8 cellular contexts compared by ENCODE assay signal in the genomic region with DNA sequence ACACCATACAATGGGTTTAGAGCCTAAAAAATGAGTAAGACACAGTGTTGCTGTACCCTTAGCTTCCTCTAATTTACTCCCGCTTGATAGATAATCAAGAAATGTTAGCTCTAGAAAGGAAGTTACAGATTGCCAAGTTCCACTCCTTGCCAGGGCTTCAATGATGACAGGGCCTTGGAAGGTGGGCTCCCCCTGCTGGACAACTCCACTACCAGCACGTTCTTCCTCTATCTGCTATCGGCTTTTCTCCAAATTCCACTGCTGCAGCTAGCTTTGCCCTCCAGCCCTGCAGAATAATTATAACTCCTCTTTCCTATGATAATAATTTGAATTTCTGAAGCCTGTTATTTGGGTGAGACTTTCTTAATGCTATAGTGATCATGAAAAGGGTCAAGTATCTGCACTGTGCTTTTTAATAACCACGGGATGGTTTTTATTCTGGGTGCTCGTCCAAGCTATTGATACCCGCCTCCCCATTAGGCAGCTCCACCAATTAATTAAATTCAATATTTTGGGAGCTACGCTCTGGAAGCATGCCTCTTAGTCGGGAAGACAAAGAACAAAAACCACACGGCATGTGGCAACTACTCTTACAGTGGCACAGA. TPM values are rescaled to one million over a fixed set of nuclear protein-coding genes. Genes with fewer than 3 reads are reported as not detected.
DNase-seq lines count a peak whose midpoint lies in the region; ATAC-seq, FAIRE-seq and TF ChIP-seq lines count a peak whose summit lies in the region.

No MANE protein-coding gene starts in this region.

- no peaks in the 10 kb centered on the region for H3K4me1 Mint-ChIP-seq in activated CD4-positive, alpha-beta memory T cell treated with anti-CD3 and anti-CD28 coated beads, Interleukin-2, amount 10 ng/mL, durations not matched to agents 7 days and 5 days

- FAIRE-seq in A549 (lab: Jason Lieb, UNC) = no peak
- FAIRE-seq in H1 (lab: Jason Lieb, UNC) = peak; percentile 82

- H3K23me2 ChIP-seq in H1 (ENCODE audit: low read depth, low read length) = peaks cover 6% of the 10 kb centered on the region; the same call in 1 of the 2 replicates

- TF ChIP-seq POLR2A in A549 (IDR thresholded peaks at IDR 0.05; ENCODE audit: low read length) (no peak), H1 (IDR thresholded peaks at IDR 0.05; ENCODE audit: control extremely low read depth in 1 of 2, low read depth in 2 of 2, low read length in 2 of 2) (no peak)

- H2BK120ac ChIP-seq in H1 (replicated peaks; ENCODE audit: low read depth, low read length) = no peak overlapping the region

- no peak overlapping the region for H3K4me3 ChIP-seq in A549
- H3K4me3 ChIP-seq in H1 (ENCODE audit: extremely low read depth in 1 of 4, insufficient read depth in 2 of 4, low read depth in 3 of 4, low read length in 4 of 4) = no peak overlapping the region

- 0 out of 2 replicates have a peak overlapping the region, but pooled peaks have one; percentile 78 for H3K18ac ChIP-seq in H1 (ENCODE audit: extremely low read depth, low read length)

- H2BK5ac ChIP-seq in H1 (ENCODE audit: low read depth, low read length) = no peak overlapping the region

- CTCF ChIA-PET in A549 (lab: Yijun Ruan, JAX) = interaction anchor here (0.6 to 2.9 kb wide), 15 partner anchors 8 to 1473 kb away, joined by 3 to 28 read pairs (median 4); a partner anchor contains a TSS
- CTCF ChIA-PET in activated CD4-positive, alpha-beta memory T cell treated with anti-CD3 and anti-CD28 coated beads, Interleukin-2, amount 10 ng/mL, durations not matched to agents 7 days and 5 days (lab: Charles Lee) = interaction anchor here (1.1 to 1.4 kb wide), 2 partner anchors 10 to 31 kb away, joined by 8 to 10 read pairs; a partner anchor contains a TSS
- CTCF ChIA-PET in H1 (lab: Charles Lee; ENCODE audit: partially characterized antibody) = interaction anchor here (0.6 to 10.1 kb wide), 39 partner anchors 8 to 699 kb away, joined by 3 to 131 read pairs (median 4); a partner anchor contains a TSS

- no peak overlapping the region for H2AK5ac ChIP-seq in H1 (ENCODE audit: low read depth, low read length)

- POLR2A ChIA-PET in A549 (lab: Yijun Ruan, JAX) (no interaction called here), H1 (lab: Charles Lee; ENCODE audit: partially characterized antibody) (interaction anchor here (1.2 to 4.0 kb wide), 5 partner anchors 9 to 25 kb away, joined by 4 to 36 read pairs (median 9); a partner anchor contains a TSS)
- POLR2A ChIA-PET in activated CD4-positive, alpha-beta memory T cell treated with anti-CD3 and anti-CD28 coated beads, Interleukin-2, amount 10 ng/mL, durations not matched to agents 7 days and 5 days (lab: Charles Lee) = no interaction called here

- peaks cover 12% of the 10 kb centered on the region for H3K79me1 ChIP-seq in H1 (ENCODE audit: low read depth, low read length)

- H3K36me3 ChIP-seq in H1 (ENCODE audit: control insufficient read depth in 2 of 4, insufficient read depth in 4 of 4, low read length in 3 of 4) = peaks cover 0 to 17% (median 5%) of the 10 kb centered on the region in 4 experiments; a peak in 3 of 8 replicates

- H4K5ac ChIP-seq in H1 (ENCODE audit: insufficient read length, low read depth, low read length) = peak overlapping the region; percentile 35

- no peak overlapping the region for H2BK20ac ChIP-seq in H1 (ENCODE audit: low read length)

- no peak overlapping the region for H3K4ac ChIP-seq in H1 (replicated peaks; ENCODE audit: insufficient read length, low read depth, low read length)

- no peaks in the 10 kb centered on the region for H3K9me3 Mint-ChIP-seq in activated CD4-positive, alpha-beta memory T cell treated with anti-CD3 and anti-CD28 coated beads, Interleukin-2, amount 10 ng/mL, durations not matched to agents 7 days and 5 days

- no peaks in the 10 kb centered on the region for H3K36me3 Mint-ChIP-seq in activated CD4-positive, alpha-beta memory T cell treated with anti-CD3 and anti-CD28 coated beads, Interleukin-2, amount 10 ng/mL, durations not matched to agents 7 days and 5 days (ENCODE audit: low read depth)

- H4K91ac ChIP-seq in H1 (replicated peaks; ENCODE audit: insufficient read length, low read length) = no peak overlapping the region

- no peak overlapping the region for H3K56ac ChIP-seq in H1 (replicated peaks; ENCODE audit: insufficient read length, low read depth, low read length)

- no peaks in the 10 kb centered on the region for H3K9me3 ChIP-seq in A549
- H3K9me3 ChIP-seq in H1 (ENCODE audit: insufficient read depth in 2 of 2, low read depth in 1 of 2, low read length in 1 of 2) = no peaks in the 10 kb centered on the region

- in situ Hi-C loops in GM13976 (cut with MboI; ENCODE audit: low sequenced_read_pairs, unreplicated experiment) = no loop called here

- no peak overlapping the region for H3K9ac ChIP-seq in H1 (replicated peaks in 1 of 4; ENCODE audit: extremely low read depth in 1 of 4, low read depth in 3 of 4, low read length in 3 of 4)

- H3K27ac ChIP-seq in A549 (no peak overlapping the region), H1 (ENCODE audit: low read depth, low read length) (no peak overlapping the region; the same call in 1 of the 2 replicates)

- ATAC-seq in A549 (peak; percentile 70 to 81; a peak in 5 of 6 replicates), HG03108 (IDR thresholded peaks at IDR 0.05; ENCODE audit: unreplicated experiment) (no peak)

- TF ChIP-seq CTCF in A549 (IDR thresholded peaks at IDR 0.05) (peak; percentile 55), GM13976 (IDR thresholded peaks at IDR 0.05; ENCODE audit: borderline replicate concordance, control extremely low read depth, extremely low read depth, insufficient read depth, missing control alignments) (peak; percentile 74), H1 (IDR thresholded peaks at IDR 0.05; ENCODE audit: control extremely low read depth in 1 of 3, insufficient read depth in 1 of 3, low read depth in 1 of 3, low read length in 3 of 3) (peak; percentile 85 to 94 (median 87))

- DNase-seq in A549 (ENCODE audit: low read depth in 1 of 2, low spot score in 1 of 2) (peak; percentile 31 to 69), GM13976 (ENCODE audit: low spot score) (peak; percentile 75), NCI-H345 (lab: John Stamatoyannopoulos, UW) (peak; percentile 12), H1 (ENCODE audit: low read depth in 1 of 2, low spot score in 2 of 2) (peak in 1 of 2 experiments; percentile 83), midbrain (lab: John Stamatoyannopoulos, UW) (peak; percentile 70)
- DNase-seq in activated CD4-positive, alpha-beta memory T cell treated with anti-CD3 and anti-CD28 coated beads, Interleukin-2, amount 10 ng/mL, durations not matched to agents 7 days and 5 days = peak; percentile 51
- DNase-seq in stimulated activated CD8-positive, alpha-beta memory T cell treated with anti-CD3 and anti-CD28 coated beads, Interleukin-7, amount 100 ng/mL, for 1 hour (ENCODE audit: low read depth in 2 of 2) = peak; percentile 2 to 27

- H3K27me3 ChIP-seq in H1 (replicated peaks in 1 of 4; ENCODE audit: control insufficient read depth in 3 of 4, extremely low read depth in 1 of 4, insufficient read depth in 3 of 4, low read length in 3 of 4) = no peaks in the 10 kb centered on the region; a peak in 1 of 7 replicates

- H4K20me1 ChIP-seq in H1 (replicated peaks in 1 of 2; ENCODE audit: control insufficient read depth in 1 of 2, insufficient read depth in 2 of 2, low read length in 2 of 2) = peaks cover 12 to 16% of the 10 kb centered on the region in 2 experiments

- TF ChIP-seq RAD21 in A549 (conservative IDR thresholded peaks at IDR 0.05 in 1 of 2, IDR thresholded peaks at IDR 0.05 in 1 of 2) = peak; percentile 17 to 47; a peak in 2 of 5 replicates
- TF ChIP-seq RAD21 in H1 (IDR thresholded peaks at IDR 0.05 in 1 of 2, conservative IDR thresholded peaks at IDR 0.05 in 1 of 2; ENCODE audit: low read depth in 2 of 2, low read length in 2 of 2) = peak; percentile 72 to 79

- TF ChIP-seq EP300 in A549 (IDR thresholded peaks at IDR 0.05) (no peak), H1 (IDR thresholded peaks at IDR 0.05; ENCODE audit: borderline replicate concordance in 1 of 2, low read depth in 2 of 2, low read length in 2 of 2) (no peak)

- H3K4me2 ChIP-seq in A549 (no peak overlapping the region), H1 (ENCODE audit: insufficient read depth in 1 of 2, low read depth in 2 of 2, low read length in 2 of 2) (peak overlapping the region in 1 of 2 experiments; percentile 98; a peak in 1 of 4 replicates)

- no peak overlapping the region for H2BK12ac ChIP-seq in H1 (ENCODE audit: low read depth, low read length)

- no peak overlapping the region for H3K27ac Mint-ChIP-seq in activated CD4-positive, alpha-beta memory T cell treated with anti-CD3 and anti-CD28 coated beads, Interleukin-2, amount 10 ng/mL, durations not matched to agents 7 days and 5 days

- no peak overlapping the region for H3K14ac ChIP-seq in H1 (ENCODE audit: insufficient read length)

- H3K4me3 Mint-ChIP-seq in activated CD4-positive, alpha-beta memory T cell treated with anti-CD3 and anti-CD28 coated beads, Interleukin-2, amount 10 ng/mL, durations not matched to agents 7 days and 5 days = no peak overlapping the region

- no peak overlapping the region for H2AFZ ChIP-seq in H1 (ENCODE audit: low read length)

- H3K4me1 ChIP-seq in A549 = no peaks in the 10 kb centered on the region
- H3K4me1 ChIP-seq in H1 (replicated peaks in 1 of 4; ENCODE audit: control insufficient read depth in 3 of 4, insufficient read depth in 4 of 4, low read length in 3 of 4) = peaks cover 11 to 33% (median 28%) of the 10 kb centered on the region in 4 experiments

- no peak overlapping the region for H4K8ac ChIP-seq in H1 (ENCODE audit: extremely low read depth, insufficient read depth, low read length)

- H3K79me2 ChIP-seq in H1 (ENCODE audit: control insufficient read depth in 1 of 2, insufficient read depth in 2 of 2, low read length in 2 of 2) = peaks cover 11 to 88% of the 10 kb centered on the region in 2 experiments

- WGBS in A549 (ENCODE audit: missing lambda C conversion rate) = 25% methylated on average over 9 of the region's 9 CpGs
- WGBS in H1 (ENCODE audit: extremely low coverage in 1 of 2, insufficient coverage in 1 of 2, insufficient read length in 1 of 2, insufficient replicate concordance in 2 of 2, low coverage in 1 of 2, low lambda C conversion rate in 2 of 2, missing lambda C conversion rate in 1 of 2), 2 experiments = 56% methylated on average over 9 of the region's 9 CpGs; no CpG with 5 or more reads in 1 of the 2 experiments

- H3K23ac ChIP-seq in H1 (ENCODE audit: insufficient read length) = no peak overlapping the region

- H3K27me3 Mint-ChIP-seq in activated CD4-positive, alpha-beta memory T cell treated with anti-CD3 and anti-CD28 coated beads, Interleukin-2, amount 10 ng/mL, durations not matched to agents 7 days and 5 days = peaks cover 24% of the 10 kb centered on the region

- H2BK15ac ChIP-seq in H1 (ENCODE audit: low read length) = no peak overlapping the region

RNA-seq across cellular contexts. Expression of a gene that starts 9.0 kb away (rescaled TPM):
- 0.06 and 0.11 TPM in 2 replicates for polyA plus RNA-seq in A549 (2011; rRNA removed)
- polyA plus RNA-seq in A549 (2012; cell fraction: cytosol; rRNA removed) = 0.05 TPM in 1 of 2 replicates, not detected in the other
- polyA plus RNA-seq in A549 (2012; cell fraction: nucleus; rRNA removed) = 0.06 TPM in 1 of 2 replicates, not detected in the other
- not detected in 3 replicates for polyA plus RNA-seq in A549 (2017; fragmentation: RNase III; extraction: RNeasy Plus Mini Kit Qiagen cat#74134 plus additional on column Dnase treatment)
- 0.10 TPM in 1 of 2 replicates, not detected in the other for polyA minus RNA-seq in A549 (2011; rRNA and poly(A)+ RNA removed)
- total RNA-seq in activated CD4-positive, alpha-beta memory T cell treated with anti-CD3 and anti-CD28 coated beads, Interleukin-2, amount 10 ng/mL, durations not matched to agents 7 days and 5 days = not detected
- total RNA-seq in H1 (2021; fragmentation: NEBNext Ultra II Directional; extraction: Animal tissue kit (Norgen Biotek cat#: 25700)) = 20.4 and 21.8 TPM in 2 replicates
- 12.0 and 20.3 TPM in 2 replicates for polyA plus RNA-seq in H1 (2011; rRNA removed)
- 8.6 TPM for polyA plus RNA-seq in H1 (2011; cell fraction: cytosol; rRNA removed)
- polyA plus RNA-seq in H1 (2011; cell fraction: nucleus; rRNA removed) = 48.1 TPM
- polyA plus RNA-seq in H1 (2012, experiment 1 of 2) = 10.1 to 16.8 TPM (median 13.1 TPM) in 4 replicates
- 5.4 TPM for polyA plus RNA-seq in H1 (2012, experiment 2 of 2)
- polyA plus RNA-seq in H1 (2013, experiment 1 of 2) = 5.1 TPM
- 4.9 TPM for polyA plus RNA-seq in H1 (2013, experiment 2 of 2)
- polyA minus RNA-seq in H1 (2011; rRNA and poly(A)+ RNA removed) = 61.7 and 77.8 TPM in 2 replicates
- 21.0 TPM for polyA minus RNA-seq in H1 (2011; cell fraction: cytosol; rRNA and poly(A)+ RNA removed)
- 156 TPM for polyA minus RNA-seq in H1 (2011; cell fraction: nucleus; rRNA and poly(A)+ RNA removed)

Comparison
In these comparisons a context has a peak if more than half of its experiments do, and no peak if none do; other contexts are left out.
1. RNA of a gene that starts 9.0 kb away (total RNA-seq): 20.4 to 21.8 TPM in H1; not detected in activated CD4-positive, alpha-beta memory T cell treated with anti-CD3 and anti-CD28 coated beads, Interleukin-2, amount 10 ng/mL, durations not matched to agents 7 days and 5 days; every median in the first group is over 10 times any median in the second.
2. Peak in every context shown above with its lines, with median percentiles within 50 percentile points of each other: CTCF ChIP-seq.